In the genomic region with DNA sequence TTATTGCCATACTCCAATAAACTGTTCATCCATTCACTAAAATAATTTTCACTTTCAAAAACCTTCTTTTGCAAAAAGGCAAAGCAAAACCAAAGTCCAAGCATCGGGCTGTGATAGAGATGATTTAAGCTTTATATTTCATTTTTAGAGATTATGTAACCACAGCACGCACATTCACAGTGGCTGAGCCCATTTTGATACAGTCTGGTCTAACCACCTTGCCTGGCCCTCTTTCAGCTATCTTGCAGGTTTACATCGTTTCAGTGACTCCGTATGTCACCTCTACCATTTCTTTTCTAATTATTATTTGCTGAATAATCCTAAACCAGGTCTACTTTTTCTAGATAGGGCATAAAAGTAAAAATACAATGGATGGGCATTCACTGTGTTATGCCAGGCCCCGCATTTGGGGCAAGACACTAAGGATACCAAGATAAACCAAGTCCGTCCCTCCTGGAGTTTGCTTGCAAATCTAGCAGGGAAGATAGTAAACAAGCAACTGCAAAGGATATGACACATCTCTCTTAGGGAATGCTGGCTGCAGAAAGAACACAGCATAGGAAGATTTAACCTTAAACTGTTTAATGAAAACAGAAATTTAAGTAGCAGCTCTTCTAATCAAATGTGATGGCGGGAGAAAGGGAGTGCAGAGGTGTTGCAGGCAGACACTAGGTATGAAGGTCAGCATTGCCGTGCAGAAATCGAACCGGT, we compare ENCODE assay signal across 8 cellular contexts. TPM values are rescaled to one million over a fixed set of nuclear protein-coding genes. Genes with fewer than 3 reads are reported as not detected.
DNase-seq lines count a peak whose midpoint lies in the region; ATAC-seq and TF ChIP-seq lines count a peak whose summit lies in the region.

No MANE protein-coding gene starts in this region.

- in situ Hi-C loops in G401 (cut with HindIII; ENCODE audit: low sequenced_read_pairs) = no loop called here

- H3K4me3 ChIP-seq in esophagus squamous epithelium (peak overlapping the region; percentile 77 to 91 (median 89)), rectal smooth muscle tissue (ENCODE audit: low read length) (peak overlapping the region; percentile 82)

- H3K27ac ChIP-seq in esophagus squamous epithelium = peak overlapping the region; percentile 98 to 100 (median 99)
- H3K27ac ChIP-seq in rectal smooth muscle tissue (ENCODE audit: low read depth, low read length) = peak overlapping the region; percentile 93

- no peak for ATAC-seq in GM21619 (IDR thresholded peaks at IDR 0.05; ENCODE audit: unreplicated experiment)
- ATAC-seq in omental fat pad (ENCODE audit: low FRiP score) = no peak
- ATAC-seq in GM21526 (IDR thresholded peaks at IDR 0.05; ENCODE audit: low FRiP score, unreplicated experiment) = no peak

- TF ChIP-seq CTCF in esophagus squamous epithelium (IDR thresholded peaks at IDR 0.05) (no peak), omental fat pad (IDR thresholded peaks at IDR 0.05) (no peak)

- H3K9ac ChIP-seq in rectal smooth muscle tissue (ENCODE audit: low read length) = peak overlapping the region; percentile 89

- H3K4me1 ChIP-seq in esophagus squamous epithelium (peaks cover 20 to 54% (median 36%) of the 10 kb centered on the region in 3 donors), rectal smooth muscle tissue (ENCODE audit: control insufficient read depth, insufficient read depth, low read length) (peaks cover 12% of the 10 kb centered on the region)

- WGBS in esophagus squamous epithelium, 2 donors = 31 to 49% methylated on average over 10 of the region's 10 CpGs

- no peaks in the 10 kb centered on the region for H3K27me3 ChIP-seq in esophagus squamous epithelium
- H3K27me3 ChIP-seq in rectal smooth muscle tissue (ENCODE audit: control insufficient read depth, insufficient read depth, low read length) = no peaks in the 10 kb centered on the region

- no peak for TF ChIP-seq POLR2A in esophagus squamous epithelium (IDR thresholded peaks at IDR 0.05)

- intact Hi-C loops in esophagus squamous epithelium (cut with DNase I) = loop anchor here (10.0 kb wide), 3 partner anchors 97 to 383 kb away; no protein-coding TSS in a partner anchor

- DNase-seq in G401 (ENCODE audit: low spot score) (peak; percentile 64), RPMI8226 (peak; percentile 4), esophagus squamous epithelium (lab: John Stamatoyannopoulos, UW) (no peak), HPDE6-E6E7 (ENCODE audit: extremely low spot score) (no peak), omental fat pad (ENCODE audit: low spot score) (no peak)

- H3K36me3 ChIP-seq in esophagus squamous epithelium (peaks cover 0 to 20% (median 0%) of the 10 kb centered on the region in 3 donors), rectal smooth muscle tissue (ENCODE audit: control insufficient read depth, insufficient read depth, low read length) (peaks cover under 1% of the 10 kb centered on the region)

- H3K9me3 ChIP-seq in esophagus squamous epithelium = no peaks in the 10 kb centered on the region

RNA-seq across cellular contexts. Expression of a gene that starts 1.7 kb away (rescaled TPM):
- total RNA-seq in G401 (2014; rRNA removed; shearing (Covaris generic)) = 50.4 and 63.7 TPM in 2 replicates
- total RNA-seq in esophagus squamous epithelium (10 to 100 TPM; 22.9 to 48.0 (median 28.5) TPM), omental fat pad (10 to 100 TPM; 16.7 to 22.2 (median 20.1) TPM)

RNA-seq across cellular contexts. Expression of a gene that starts 2.0 kb away (rescaled TPM):
- 17.4 and 18.0 TPM in 2 replicates for total RNA-seq in G401 (2014; rRNA removed; shearing (Covaris generic))
- total RNA-seq in esophagus squamous epithelium (10 to 100 TPM in 3 of 4 donors, 1 to 10 TPM in 1; 4.5 to 15.6 (median 10.8) TPM), omental fat pad (10 to 100 TPM in 2 of 4 donors, 1 to 10 TPM in 2; 8.2 to 23.0 (median 13.7) TPM)

Comparison
In these comparisons a context has a peak if more than half of its experiments do, and no peak if none do; other contexts are left out.
1. DNase-seq: peak in G401 (single experiment) and RPMI8226 (single experiment); none in esophagus squamous epithelium (single experiment), HPDE6-E6E7 (single experiment) and omental fat pad (single experiment).